In genomic region chr1:66352783-66353182, GRCh38 we compare ENCODE assay signal across 16 cellular contexts.
DNase-seq lines count a peak whose midpoint lies in the region; ATAC-seq and TF ChIP-seq lines count a peak whose summit lies in the region.
"Had no signal": no experiment of that assay in that cellular context is flagged by ENCODE, and none has a peak within 500 bp of the region (broad histone marks: within the 10 kb centered on the region; RNA-seq: fewer than 3 reads in every experiment).

No MANE protein-coding gene starts in this region.

- no peak overlapping the region for H3K4me3 Mint-ChIP-seq in activated naive CD8-positive, alpha-beta T cell
- H3K4me3 Mint-ChIP-seq: activated CD4-positive, alpha-beta T cell treated with anti-CD3 and anti-CD28 coated beads, Interleukin-2, amount 10 ng/mL, durations not matched to agents 7 days and 5 days had no signal

- 66 to 71% (median 67%) methylated on average over 3 of the region's 3 CpGs for WGBS in heart left ventricle, 4 donors
- WGBS in right cardiac atrium = 46% methylated on average over 3 of the region's 3 CpGs
- WGBS in transverse colon (ENCODE audit: low coverage in 1 of 2), 2 donors = 38 to 49% methylated on average over 3 of the region's 3 CpGs

- in situ Hi-C loops in transverse colon (cut with MboI; ENCODE audit: low pct_ligation_motif_present in 1 of 4, low pct_unique_long_range_greater_than_20kb in 1 of 4, low sequenced_read_pairs in 3 of 4) = no loop called here
- in situ Hi-C loops in HAP-1 (cut with MboI; ENCODE audit: low sequenced_read_pairs) = no loop called here

- H3K4me3 ChIP-seq in heart left ventricle (no peak overlapping the region), right cardiac atrium (ENCODE audit: low read length) (no peak overlapping the region), transverse colon (no peak overlapping the region), uterus (no peak overlapping the region), HAP-1 (no peak overlapping the region)
- H3K4me3 ChIP-seq: pancreas had no signal

- H3K27me3 ChIP-seq in heart left ventricle = no peaks in the 10 kb centered on the region
- H3K27me3 ChIP-seq in right cardiac atrium (ENCODE audit: control insufficient read depth, insufficient read depth) = no peaks in the 10 kb centered on the region
- no peaks in the 10 kb centered on the region for H3K27me3 ChIP-seq in layer of hippocampus (ENCODE audit: control insufficient read depth, insufficient read depth, low read length)
- no peaks in the 10 kb centered on the region for H3K27me3 ChIP-seq in transverse colon
- no peaks in the 10 kb centered on the region for H3K27me3 ChIP-seq in uterus
- H3K27me3 ChIP-seq in HAP-1 (ENCODE audit: low read depth) = no peaks in the 10 kb centered on the region
- H3K27me3 ChIP-seq: BE2C had no signal

- H3K9me3 Mint-ChIP-seq in activated naive CD8-positive, alpha-beta T cell (ENCODE audit: low read depth) = peaks cover 5% of the 10 kb centered on the region

- TF ChIP-seq CTCF in heart left ventricle (IDR thresholded peaks at IDR 0.05) = no peak
- TF ChIP-seq CTCF in transverse colon (IDR thresholded peaks at IDR 0.05) = no peak
- TF ChIP-seq CTCF in uterus (IDR thresholded peaks at IDR 0.05) = no peak

- ATAC-seq in heart left ventricle (no peak), right cardiac atrium (no peak), HG03196 (IDR thresholded peaks at IDR 0.05; ENCODE audit: unreplicated experiment) (no peak)

- H3K4me1 Mint-ChIP-seq in activated naive CD8-positive, alpha-beta T cell (ENCODE audit: low read depth) = peaks cover 96% of the 10 kb centered on the region

- intact Hi-C loops in heart left ventricle (cut with DNase I) (no loop called here), right cardiac atrium (cut with DNase I) (no loop called here), transverse colon (cut with DNase I; ENCODE audit: low total_unique reads) (no loop called here), uterus (cut with DNase I; ENCODE audit: low total_unique reads) (no loop called here)

- peak overlapping the region; percentile 92 for H3K27ac Mint-ChIP-seq in activated naive CD8-positive, alpha-beta T cell

- no peaks in the 10 kb centered on the region for H3K27me3 Mint-ChIP-seq in activated naive CD8-positive, alpha-beta T cell
- H3K27me3 Mint-ChIP-seq: activated CD4-positive, alpha-beta T cell treated with anti-CD3 and anti-CD28 coated beads, Interleukin-2, amount 10 ng/mL, durations not matched to agents 7 days and 5 days had no signal

- TF ChIP-seq EP300 in transverse colon (IDR thresholded peaks at IDR 0.05; ENCODE audit: low read depth) = no peak

- peak overlapping the region in 7 of 12 donors; percentile 1 to 69 (median 22) for H3K27ac ChIP-seq in heart left ventricle
- no peak overlapping the region for H3K27ac ChIP-seq in right cardiac atrium (ENCODE audit: low read length)
- H3K27ac ChIP-seq in layer of hippocampus (ENCODE audit: low read depth, low read length) = peak overlapping the region; percentile 49
- H3K27ac ChIP-seq in transverse colon = peak overlapping the region in 3 of 4 donors; percentile 2 to 71 (median 48)
- H3K27ac ChIP-seq in uterus = peak overlapping the region in 1 of 2 donors; percentile 12
- H3K27ac ChIP-seq: epithelial cell of prostate, pancreas had no signal

- peaks cover 0 to 22% (median 0%) of the 10 kb centered on the region in 9 donors for H3K36me3 ChIP-seq in heart left ventricle
- no peaks in the 10 kb centered on the region for H3K36me3 ChIP-seq in transverse colon
- H3K36me3 ChIP-seq in uterus = no peaks in the 10 kb centered on the region
- H3K36me3 ChIP-seq in HAP-1 (replicated peaks) = no peaks in the 10 kb centered on the region
- H3K36me3 ChIP-seq: BE2C, pancreas had no signal

- DNase-seq in heart left ventricle (no peak), right cardiac atrium (no peak), transverse colon (no peak), uterus (no peak), HAP-1 (ENCODE audit: low spot score in 2 of 2) (no peak)
- DNase-seq: activated CD4-positive, alpha-beta T cell treated with anti-CD3 and anti-CD28 coated beads, Interleukin-2, amount 10 ng/mL, durations not matched to agents 7 days and 5 days; BE2C; MV-4-11; NCI-H510A; pancreas; SIG-M5; stimulated activated CD4-positive, alpha-beta T cell treated with anti-CD3 and anti-CD28 coated beads, Interleukin-4, amount 100 ng/mL, for 1 hour had no signal

- TF ChIP-seq POLR2A in heart left ventricle (IDR thresholded peaks at IDR 0.05) (no peak), transverse colon (IDR thresholded peaks at IDR 0.05) (no peak), uterus (IDR thresholded peaks at IDR 0.05) (no peak)

- H3K9me3 ChIP-seq in heart left ventricle = no peaks in the 10 kb centered on the region
- no peaks in the 10 kb centered on the region for H3K9me3 ChIP-seq in right cardiac atrium (ENCODE audit: control insufficient read depth, low read length)
- H3K9me3 ChIP-seq in transverse colon = no peaks in the 10 kb centered on the region
- no peaks in the 10 kb centered on the region for H3K9me3 ChIP-seq in uterus
- H3K9me3 ChIP-seq in HAP-1 = no peaks in the 10 kb centered on the region
- H3K9me3 ChIP-seq: BE2C, pancreas had no signal

- H3K36me3 Mint-ChIP-seq in activated naive CD8-positive, alpha-beta T cell = peaks cover 21% of the 10 kb centered on the region

- H3K4me1 ChIP-seq in heart left ventricle (peaks cover 0 to 85% (median 61%) of the 10 kb centered on the region in 12 donors), right cardiac atrium (ENCODE audit: control insufficient read depth, insufficient read depth, low read length) (peaks cover 13% of the 10 kb centered on the region), transverse colon (peaks cover 0 to 59% (median 15%) of the 10 kb centered on the region in 4 donors), uterus (no peaks in the 10 kb centered on the region), HAP-1 (peaks cover 32% of the 10 kb centered on the region)
- H3K4me1 ChIP-seq: pancreas had no signal
